ENCODE assay signal across 17 cellular contexts in the genomic region with DNA sequence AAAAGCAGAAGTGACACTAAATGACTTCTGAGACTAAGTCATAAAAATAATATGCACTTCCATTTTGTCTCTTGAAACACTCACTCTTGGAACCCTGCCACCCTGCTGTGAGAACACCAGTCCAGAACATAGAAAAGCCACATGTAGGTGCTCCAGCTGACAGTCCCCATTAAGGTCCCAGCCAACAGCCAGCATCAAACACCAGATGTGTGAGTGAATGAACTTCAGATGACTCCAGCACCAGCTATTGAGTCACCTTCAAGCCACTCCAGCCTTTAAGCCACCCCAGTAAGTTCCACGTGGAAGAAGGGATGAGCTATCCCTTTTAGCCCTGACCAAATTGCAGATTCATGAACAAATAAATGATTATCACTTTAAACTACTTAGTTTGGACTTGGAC.
"Had no signal": no experiment of that assay in that cellular context is flagged by ENCODE, and none has a peak within 500 bp of the region (broad histone marks: within the 10 kb centered on the region; RNA-seq: fewer than 3 reads in every experiment).

No MANE protein-coding gene starts in this region.

- ATAC-seq: activated T-helper 17 cell treated with anti-CD3 and anti-CD28 coated beads, Interleukin-2, amount 50 U/mL, for 72 hours; effector memory CD8-positive, alpha-beta T cell; gastroesophageal sphincter; left colon had no signal

- H3K4me3 ChIP-seq: breast epithelium, gastroesophageal sphincter, heart right ventricle, lung, sigmoid colon, uterus had no signal

- H3K27ac ChIP-seq: breast epithelium, gastroesophageal sphincter, heart right ventricle, sigmoid colon, uterus had no signal

- H3K27me3 ChIP-seq: breast epithelium, gastroesophageal sphincter, heart right ventricle, sigmoid colon, uterus had no signal

- DNase-seq: activated CD4-positive, alpha-beta T cell treated with anti-CD3 and anti-CD28 coated beads, Interleukin-2, amount 50 U/mL, for 4 hours; activated CD4-positive, CD25-positive, alpha-beta regulatory T cell treated with anti-CD3 and anti-CD28 coated beads, Interleukin-2, amount 50 U/mL, for 72 hours; activated naive CD4-positive, alpha-beta T cell treated with Interleukin-2 at 50 U/mL for 16 hours; anterior cingulate cortex; dermis blood vessel endothelial cell; effector memory CD8-positive, alpha-beta T cell; heart right ventricle; left colon; sigmoid colon; stimulated activated CD4-positive, alpha-beta T cell treated with anti-CD3 and anti-CD28 coated beads, Interleukin-12 subunit alpha, Interleukin-12 subunit beta, amount 100 ng/mL, for 4 hours; stimulated activated CD4-positive, alpha-beta T cell treated with anti-CD3 and anti-CD28 coated beads, Interleukin-2, amount 100 ng/mL, for 24 hours; T-helper 9 cell; uterus had no signal

- H3K9me3 ChIP-seq: breast epithelium, gastroesophageal sphincter, heart right ventricle, sigmoid colon, uterus had no signal

- H3K36me3 ChIP-seq: breast epithelium, gastroesophageal sphincter, heart right ventricle, sigmoid colon, uterus had no signal

- H3K4me1 ChIP-seq: breast epithelium, sigmoid colon, uterus had no signal
